In genomic region chr10:48431871-48432270, GRCh38 we compare ENCODE assay signal across 18 cellular contexts.
DNase-seq lines count a peak whose midpoint lies in the region; ATAC-seq, FAIRE-seq and TF ChIP-seq lines count a peak whose summit lies in the region.
"Had no signal": no experiment of that assay in that cellular context is flagged by ENCODE, and none has a peak within 500 bp of the region (broad histone marks: within the 10 kb centered on the region; RNA-seq: fewer than 3 reads in every experiment).

No MANE protein-coding gene starts in this region.

- no peak overlapping the region for H3K27ac ChIP-seq in astrocyte (ENCODE audit: low read depth, low read length)
- peak overlapping the region; percentile 43 to 77 (median 70) for H3K27ac ChIP-seq in thyroid gland
- H3K27ac ChIP-seq: 22Rv1, HL-60 had no signal

- no peak for TF ChIP-seq POLR2A in thyroid gland (IDR thresholded peaks at IDR 0.05)

- H3K9me3 ChIP-seq in astrocyte (ENCODE audit: insufficient read depth, low read depth, low read length) (no peaks in the 10 kb centered on the region), thyroid gland (no peaks in the 10 kb centered on the region)

- FAIRE-seq in astrocyte (lab: Jason Lieb, UNC): no peak
- FAIRE-seq in D721Med (lab: Jason Lieb, UNC): no peak
- FAIRE-seq: GM12892, GM19239 had no signal

- H3K27me3 ChIP-seq in astrocyte (ENCODE audit: insufficient read depth, low read length) (no peaks in the 10 kb centered on the region), thyroid gland (no peaks in the 10 kb centered on the region)

- no peak overlapping the region for H3K4me3 Mint-ChIP-seq in activated naive CD8-positive, alpha-beta T cell
- no peak overlapping the region for H3K4me3 Mint-ChIP-seq in activated naive CD8-positive, alpha-beta T cell treated with anti-CD3 and anti-CD28 coated beads, Interleukin-2, amount 50 U/mL, for 24 hours
- H3K4me3 Mint-ChIP-seq in astrocyte (ENCODE audit: unreplicated experiment): no peak overlapping the region
- H3K4me3 Mint-ChIP-seq: CD14-positive monocyte; CD8-positive, alpha-beta T cell had no signal

- H3K9ac ChIP-seq in astrocyte (ENCODE audit: low read length): no peak overlapping the region

- H3K4me1 Mint-ChIP-seq in activated naive CD8-positive, alpha-beta T cell (ENCODE audit: low read depth): no peaks in the 10 kb centered on the region
- no peaks in the 10 kb centered on the region for H3K4me1 Mint-ChIP-seq in activated naive CD8-positive, alpha-beta T cell treated with anti-CD3 and anti-CD28 coated beads, Interleukin-2, amount 50 U/mL, for 24 hours
- peaks cover 3% of the 10 kb centered on the region for H3K4me1 Mint-ChIP-seq in astrocyte (ENCODE audit: low read depth, unreplicated experiment)
- H3K4me1 Mint-ChIP-seq: CD14-positive monocyte had no signal

- no peak for DNase-seq in activated naive CD8-positive, alpha-beta T cell treated with anti-CD3 and anti-CD28 coated beads, Interleukin-2, amount 50 U/mL, for 24 hours
- DNase-seq in astrocyte (ENCODE audit: low read depth): peak; percentile 26
- peak; percentile 24 for DNase-seq in fibroblast of the aortic adventitia (ENCODE audit: low read depth)
- DNase-seq in thyroid gland: no peak
- no peak for DNase-seq in NCI-H1092 (lab: John Stamatoyannopoulos, UW)
- DNase-seq in foreskin melanocyte: no peak
- DNase-seq in D721Med (ENCODE audit: insufficient read length, low spot score): no peak
- DNase-seq: CD8-positive, alpha-beta T cell; COR-L47; DND-41; GDM1 had no signal

- no peaks in the 10 kb centered on the region for H4K20me1 ChIP-seq in astrocyte (ENCODE audit: insufficient read depth, low read length)

- no peaks in the 10 kb centered on the region for H3K9me3 Mint-ChIP-seq in activated naive CD8-positive, alpha-beta T cell (ENCODE audit: low read depth)
- no peaks in the 10 kb centered on the region for H3K9me3 Mint-ChIP-seq in activated naive CD8-positive, alpha-beta T cell treated with anti-CD3 and anti-CD28 coated beads, Interleukin-2, amount 50 U/mL, for 24 hours
- H3K9me3 Mint-ChIP-seq in astrocyte (ENCODE audit: unreplicated experiment): no peaks in the 10 kb centered on the region
- H3K9me3 Mint-ChIP-seq: CD14-positive monocyte; CD8-positive, alpha-beta T cell had no signal

- peak overlapping the region; percentile 54 for H3K27ac Mint-ChIP-seq in activated naive CD8-positive, alpha-beta T cell
- no peak overlapping the region for H3K27ac Mint-ChIP-seq in activated naive CD8-positive, alpha-beta T cell treated with anti-CD3 and anti-CD28 coated beads, Interleukin-2, amount 50 U/mL, for 24 hours
- H3K27ac Mint-ChIP-seq in astrocyte (ENCODE audit: unreplicated experiment): no peak overlapping the region
- H3K27ac Mint-ChIP-seq: CD14-positive monocyte; CD8-positive, alpha-beta T cell had no signal

- H2AFZ ChIP-seq in astrocyte (ENCODE audit: low read depth, low read length): no peak overlapping the region

- no peaks in the 10 kb centered on the region for H3K27me3 Mint-ChIP-seq in activated naive CD8-positive, alpha-beta T cell
- H3K27me3 Mint-ChIP-seq in activated naive CD8-positive, alpha-beta T cell treated with anti-CD3 and anti-CD28 coated beads, Interleukin-2, amount 50 U/mL, for 24 hours: no peaks in the 10 kb centered on the region
- H3K27me3 Mint-ChIP-seq in astrocyte (ENCODE audit: low read depth, unreplicated experiment): no peaks in the 10 kb centered on the region

- no peak for TF ChIP-seq CTCF in astrocyte (IDR thresholded peaks at IDR 0.05; ENCODE audit: insufficient read depth, low read depth, low read length)
- no peak for TF ChIP-seq CTCF in fibroblast of the aortic adventitia (IDR thresholded peaks at IDR 0.05; ENCODE audit: insufficient read depth, low read length)
- TF ChIP-seq CTCF in thyroid gland (IDR thresholded peaks at IDR 0.05): no peak
- TF ChIP-seq CTCF in D721Med (IDR thresholded peaks at IDR 0.05; ENCODE audit: insufficient read depth, missing control alignments): no peak

- peaks cover 7% of the 10 kb centered on the region for H3K36me3 Mint-ChIP-seq in activated naive CD8-positive, alpha-beta T cell
- peaks cover 19% of the 10 kb centered on the region for H3K36me3 Mint-ChIP-seq in activated naive CD8-positive, alpha-beta T cell treated with anti-CD3 and anti-CD28 coated beads, Interleukin-2, amount 50 U/mL, for 24 hours (ENCODE audit: low read depth)
- peaks cover 6% of the 10 kb centered on the region for H3K36me3 Mint-ChIP-seq in astrocyte (ENCODE audit: low read depth, unreplicated experiment)

- ATAC-seq in activated naive CD8-positive, alpha-beta T cell treated with anti-CD3 and anti-CD28 coated beads, Interleukin-2, amount 50 U/mL, for 24 hours: no peak
- ATAC-seq: CD8-positive, alpha-beta T cell; HCT116 had no signal

- H3K4me2 ChIP-seq in astrocyte (ENCODE audit: low read length): no peak overlapping the region

- H3K36me3 ChIP-seq in astrocyte (ENCODE audit: insufficient read depth, low read length): peaks cover 17% of the 10 kb centered on the region
- no peaks in the 10 kb centered on the region for H3K36me3 ChIP-seq in thyroid gland

- no peaks in the 10 kb centered on the region for H3K4me1 ChIP-seq in astrocyte (ENCODE audit: insufficient read depth, low read length)
- peaks cover 13 to 23% of the 10 kb centered on the region in 2 donors for H3K4me1 ChIP-seq in thyroid gland

- no peak overlapping the region for H3K4me3 ChIP-seq in astrocyte (ENCODE audit: insufficient read depth, low read depth, low read length)
- H3K4me3 ChIP-seq in fibroblast of the aortic adventitia (ENCODE audit: low read depth, low read length): no peak overlapping the region
- no peak overlapping the region for H3K4me3 ChIP-seq in thyroid gland (replicated peaks in 1 of 3)

- no peaks in the 10 kb centered on the region for H3K79me2 ChIP-seq in astrocyte (ENCODE audit: insufficient read depth, low read length)

- intact Hi-C loops in thyroid gland (cut with DNase I): no loop called here

Comparison
In these comparisons a context has a peak if more than half of its experiments do, and no peak if none do; other contexts are left out.
1. DNase-seq: peak in astrocyte (single experiment) and fibroblast of the aortic adventitia (single experiment); none in activated naive CD8-positive, alpha-beta T cell treated with anti-CD3 and anti-CD28 coated beads, Interleukin-2, amount 50 U/mL, for 24 hours (single experiment), thyroid gland (0 of 2), NCI-H1092 (single experiment), foreskin melanocyte (single experiment) and D721Med (single experiment).